13 cellular contexts compared by ENCODE assay signal in genomic region chr12:94677778-94678177, GRCh38. TPM values are rescaled to one million over a fixed set of nuclear protein-coding genes. Genes with fewer than 3 reads are reported as not detected.
DNase-seq lines count a peak whose midpoint lies in the region; ATAC-seq and TF ChIP-seq lines count a peak whose summit lies in the region.
"Had no signal": no experiment of that assay in that cellular context is flagged by ENCODE, and none has a peak within 500 bp of the region (broad histone marks: within the 10 kb centered on the region; RNA-seq: fewer than 3 reads in every experiment).

No MANE protein-coding gene starts in this region.

- H3K9me3 ChIP-seq in PC-9 (ENCODE audit: insufficient read depth, low read depth) (no peaks in the 10 kb centered on the region), left lung (no peaks in the 10 kb centered on the region), OCI-LY7 (ENCODE audit: low read length) (no peaks in the 10 kb centered on the region)
- H3K9me3 ChIP-seq: vagina had no signal

- DNase-seq in PC-9 (peak; percentile 33 to 91), left lung (no peak), OCI-LY7 (ENCODE audit: low spot score) (no peak), HCEC 1CT (no peak), CD1c-positive myeloid dendritic cell (ENCODE audit: extremely low spot score) (no peak)
- DNase-seq: activated CD8-positive, alpha-beta memory T cell treated with anti-CD3 and anti-CD28 coated beads for 24 hours; activated naive CD8-positive, alpha-beta T cell treated with anti-CD3 and anti-CD28 coated beads for 36 hours; naive thymus-derived CD4-positive, alpha-beta T cell; small intestine had no signal

- no peaks in the 10 kb centered on the region for H3K27me3 ChIP-seq in PC-9 (ENCODE audit: insufficient read depth, low read depth)
- no peaks in the 10 kb centered on the region for H3K27me3 ChIP-seq in left lung
- H3K27me3 ChIP-seq: vagina had no signal

- H4K20me1 ChIP-seq in PC-9 (ENCODE audit: insufficient read depth) (no peaks in the 10 kb centered on the region), OCI-LY7 (ENCODE audit: insufficient read depth, low read length) (no peaks in the 10 kb centered on the region)

- H3K4me2 ChIP-seq in PC-9 (peak overlapping the region; percentile 32), OCI-LY7 (ENCODE audit: low read length) (no peak overlapping the region)

- H2AFZ ChIP-seq in PC-9 (no peak overlapping the region), OCI-LY7 (ENCODE audit: low read length) (no peak overlapping the region)

- H3K4me3 ChIP-seq in PC-9 (no peak overlapping the region), left lung (no peak overlapping the region), OCI-LY7 (ENCODE audit: low read depth, low read length, poor library complexity, severe bottlenecking) (no peak overlapping the region)
- H3K4me3 ChIP-seq: vagina had no signal

- BruUV-seq in PC-9 (replicated peaks; lab: Mats Ljungman, UMichigan) (no TSS peak), OCI-LY7 (replicated peaks; lab: Mats Ljungman, UMichigan) (no TSS peak)

- H3K4me1 ChIP-seq in PC-9 (replicated peaks; ENCODE audit: insufficient read depth), result peaks cover 20% of the 10 kb centered on the region
- peaks cover 5 to 48% of the 10 kb centered on the region in 2 donors for H3K4me1 ChIP-seq in left lung
- H3K4me1 ChIP-seq in OCI-LY7 (ENCODE audit: insufficient read depth, low read length, poor library complexity, severe bottlenecking), result peaks cover 6% of the 10 kb centered on the region

- ATAC-seq in GM19452 (IDR thresholded peaks at IDR 0.05; ENCODE audit: unreplicated experiment) (peak; percentile 44), left lung (peak; percentile 33), HG03520 (IDR thresholded peaks at IDR 0.05; ENCODE audit: unreplicated experiment) (no peak)
- ATAC-seq: naive thymus-derived CD4-positive, alpha-beta T cell had no signal

- H3K27ac ChIP-seq in C4-2B, result peak overlapping the region; percentile 43
- H3K27ac ChIP-seq in PC-9, result peak overlapping the region; percentile 45
- peak overlapping the region in 1 of 2 donors; percentile 92 for H3K27ac ChIP-seq in left lung
- H3K27ac ChIP-seq in OCI-LY7 (ENCODE audit: low read depth, low read length, poor library complexity, severe bottlenecking), result no peak overlapping the region
- H3K27ac ChIP-seq: vagina had no signal

- H3K9me2 ChIP-seq in PC-9 (ENCODE audit: insufficient read depth) (no peaks in the 10 kb centered on the region), OCI-LY7 (ENCODE audit: insufficient read depth, low read length) (no peaks in the 10 kb centered on the region)

- POLR2A ChIA-PET in PC-9 (lab: Charles Lee; ENCODE audit: unreplicated experiment) (interaction anchor here (0.7 kb wide), 1 partner anchor 80 kb away, joined by 5 read pairs; no protein-coding TSS in a partner anchor), OCI-LY7 (lab: Charles Lee) (interaction anchor here (0.6 kb wide), 1 partner anchor 151 kb away, joined by 3 read pairs; no protein-coding TSS in a partner anchor)

- H3F3A ChIP-seq in PC-9 (ENCODE audit: insufficient read depth, low read depth), result 0 out of 2 replicates have a peak, but pooled peaks cover 9% of the 10 kb centered on the region

- intact Hi-C loops in PC-9 (cut with micrococcal nuclease; ENCODE audit: unreplicated experiment) (no loop called here), left lung (cut with DNase I) (no loop called here), OCI-LY7 (cut with micrococcal nuclease; ENCODE audit: unreplicated experiment) (no loop called here)

- TF ChIP-seq CTCF in C4-2B (conservative IDR thresholded peaks at IDR 0.05), result no peak
- no peak for TF ChIP-seq CTCF in PC-9 (conservative IDR thresholded peaks at IDR 0.05)
- TF ChIP-seq CTCF in left lung (IDR thresholded peaks at IDR 0.05), result no peak
- no peak for TF ChIP-seq CTCF in OCI-LY7 (conservative IDR thresholded peaks at IDR 0.05; ENCODE audit: low read length)

- CTCF ChIA-PET in PC-9 (lab: Charles Lee) (no interaction called here), OCI-LY7 (lab: Charles Lee; ENCODE audit: unreplicated experiment) (no interaction called here)

- no peaks in the 10 kb centered on the region for H3K79me2 ChIP-seq in PC-9 (ENCODE audit: low read depth)
- no peaks in the 10 kb centered on the region for H3K79me2 ChIP-seq in OCI-LY7 (ENCODE audit: insufficient read depth, low read depth, low read length)

- H3K36me3 ChIP-seq in PC-9 (ENCODE audit: low read depth) (no peaks in the 10 kb centered on the region), left lung (no peaks in the 10 kb centered on the region), OCI-LY7 (ENCODE audit: insufficient read depth, low read length) (no peaks in the 10 kb centered on the region)
- H3K36me3 ChIP-seq: vagina had no signal

RNA-seq across cellular contexts. Expression of gene TMCC3, which starts 27.4 kb away (rescaled TPM):
- total RNA-seq in PC-9 (2021) (10.0 and 19.9 TPM in 2 replicates), left lung (10 to 100 TPM in 1 of 2 donors, 1 to 10 TPM in 1; 3.7 to 11.4 TPM), OCI-LY7 (2022) (9.4 and 10.5 TPM in 2 replicates)
- total RNA-seq in OCI-LY7 (2014; rRNA removed; shearing (Covaris generic)), result 5.7 and 6.5 TPM in 2 replicates

Comparison
In these comparisons a context has a peak if more than half of its experiments do, and no peak if none do; other contexts are left out.
1. DNase-seq: peak in PC-9 (2 of 2); none in left lung (0 of 2), OCI-LY7 (single experiment), HCEC 1CT (single experiment) and CD1c-positive myeloid dendritic cell (single experiment).